In genomic region chr20:48618052-48618451, GRCh38 we compare ENCODE assay signal across 20 cellular contexts.
"Had no signal": no experiment of that assay in that cellular context is flagged by ENCODE, and none has a peak within 500 bp of the region (broad histone marks: within the 10 kb centered on the region; RNA-seq: fewer than 3 reads in every experiment).

No MANE protein-coding gene starts in this region.

- H3K27ac Mint-ChIP-seq: naive thymus-derived CD4-positive, alpha-beta T cell had no signal

- H3K4me3 Mint-ChIP-seq: naive thymus-derived CD4-positive, alpha-beta T cell had no signal

- ATAC-seq: left colon; left ventricle myocardium superior; naive thymus-derived CD4-positive, alpha-beta T cell; psoas muscle had no signal

- H3K27ac ChIP-seq: dorsolateral prefrontal cortex, hepatocyte, parathyroid adenoma, psoas muscle, sigmoid colon, skin epidermis, stomach, thoracic aorta, transverse colon had no signal

- H3K36me3 ChIP-seq: sigmoid colon, stomach, thoracic aorta, transverse colon had no signal

- DNase-seq: cortex of kidney; effector CD8-positive, alpha-beta T cell; foreskin melanocyte; left colon; left ventricle myocardium superior; mesendoderm; naive thymus-derived CD4-positive, alpha-beta T cell; retina; sigmoid colon; stimulated activated CD4-positive, alpha-beta T cell treated with anti-CD3 and anti-CD28 coated beads, Interleukin-12 subunit alpha, Interleukin-12 subunit beta, amount 100 ng/mL, for 4 hours; stimulated activated naive CD4-positive, alpha-beta T cell; stomach; substantia nigra; transverse colon had no signal

- H3K27me3 ChIP-seq: dorsolateral prefrontal cortex, hepatocyte, sigmoid colon, stomach, transverse colon had no signal

- H3K4me3 ChIP-seq: dorsolateral prefrontal cortex, hepatocyte, psoas muscle, sigmoid colon, skin epidermis, stomach, thoracic aorta, transverse colon had no signal

- H3K9me3 ChIP-seq: psoas muscle, sigmoid colon, stomach, thoracic aorta, transverse colon had no signal

- H3K36me3 Mint-ChIP-seq: naive thymus-derived CD4-positive, alpha-beta T cell had no signal
